In the genomic region with DNA sequence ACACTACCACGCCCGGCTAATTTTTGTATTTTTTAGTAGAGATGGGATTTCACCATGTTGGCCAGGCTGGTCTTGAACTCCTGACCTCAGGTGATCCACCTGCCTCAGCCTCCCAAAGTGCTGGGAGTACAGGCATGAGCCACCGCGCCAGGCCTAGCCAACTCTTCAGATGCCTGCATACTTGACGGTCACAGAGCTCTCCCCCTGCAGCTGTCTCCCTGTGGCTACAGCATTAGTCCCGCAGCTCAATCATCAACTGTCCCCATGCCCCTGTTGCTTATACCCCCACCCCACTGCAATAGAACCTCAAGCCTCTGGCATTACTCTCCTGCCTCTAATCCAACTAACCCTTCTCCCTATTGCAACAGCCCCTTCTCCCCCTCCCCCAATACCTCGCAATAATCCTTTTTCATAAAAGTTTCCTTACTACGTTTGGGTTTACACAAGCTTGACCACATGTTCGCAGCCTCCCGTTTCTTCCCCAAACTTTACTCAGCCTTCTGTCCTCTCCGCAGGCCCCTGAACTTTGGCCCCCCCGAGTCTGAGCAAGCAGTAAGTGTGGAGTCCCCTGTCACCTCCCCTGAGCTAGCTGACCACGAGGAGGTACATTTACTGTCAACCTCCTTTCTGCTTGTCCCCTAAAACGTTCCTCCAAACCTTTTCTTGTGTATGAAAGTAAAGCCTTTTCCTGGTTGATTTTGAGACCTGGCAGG, we compare ENCODE assay signal across 18 cellular contexts. TPM values are rescaled to one million over a fixed set of nuclear protein-coding genes. Genes with fewer than 3 reads are reported as not detected.
DNase-seq lines count a peak whose midpoint lies in the region; ATAC-seq and TF ChIP-seq lines count a peak whose summit lies in the region.
"Had no signal": no experiment of that assay in that cellular context is flagged by ENCODE, and none has a peak within 500 bp of the region (broad histone marks: within the 10 kb centered on the region; RNA-seq: fewer than 3 reads in every experiment).

No MANE protein-coding gene starts in this region.

- DNase-seq in NCI-H82 (lab: John Stamatoyannopoulos, UW), result peak; percentile 33
- no peak for DNase-seq in NCI-H82 treated with DMSO at 0.1 percent for 48 hours (lab: John Stamatoyannopoulos, UW; ENCODE audit: unreplicated experiment)
- DNase-seq in GM23338 (ENCODE audit: low spot score), result no peak
- DNase-seq in activated CD4-positive, alpha-beta memory T cell treated with anti-CD3 and anti-CD28 coated beads, Interleukin-2, amount 10 ng/mL, durations not matched to agents 7 days and 5 days, result no peak
- DNase-seq in naive B cell, result no peak
- DNase-seq in OCI-M2 (lab: John Stamatoyannopoulos, UW; ENCODE audit: unreplicated experiment), result no peak
- no peak for DNase-seq in DMS79 (lab: John Stamatoyannopoulos, UW)
- DNase-seq in NCI-H128 (lab: John Stamatoyannopoulos, UW; ENCODE audit: unreplicated experiment), result no peak
- DNase-seq: body of pancreas; effector CD4-positive, alpha-beta T cell; GDM1; left ventricle myocardium superior; NK-92 treated with Interleukin-12 subunit alpha and Interleukin-12 subunit beta, amount 100 ng/mL, for 24 hours; sigmoid colon; SK-N-SH; stimulated activated CD4-positive, alpha-beta T cell treated with anti-CD3 and anti-CD28 coated beads, Interleukin-4, amount 100 ng/mL, for 1 hour; WERI-Rb-1 had no signal

- peak overlapping the region; percentile 34; the same call in 2 of the 3 replicates for H3K4me3 Mint-ChIP-seq in GM23338
- H3K4me3 Mint-ChIP-seq in activated CD4-positive, alpha-beta memory T cell treated with anti-CD3 and anti-CD28 coated beads, Interleukin-2, amount 10 ng/mL, durations not matched to agents 7 days and 5 days, result peak overlapping the region; percentile 32
- peak overlapping the region; percentile 19 to 97 (median 64) for H3K4me3 Mint-ChIP-seq in naive B cell

- H2AFZ ChIP-seq in GM23338, result no peak overlapping the region

- no peaks in the 10 kb centered on the region for H3K4me1 ChIP-seq in GM23338 (ENCODE audit: insufficient read depth)

- peaks cover 16% of the 10 kb centered on the region for H3K27me3 Mint-ChIP-seq in GM23338 (ENCODE audit: insufficient read depth, low read depth, poor library complexity)
- no peaks in the 10 kb centered on the region for H3K27me3 Mint-ChIP-seq in activated CD4-positive, alpha-beta memory T cell treated with anti-CD3 and anti-CD28 coated beads, Interleukin-2, amount 10 ng/mL, durations not matched to agents 7 days and 5 days
- H3K27me3 Mint-ChIP-seq in naive B cell, result no peaks in the 10 kb centered on the region

- H3K27ac Mint-ChIP-seq in GM23338 (no peak overlapping the region), naive B cell (peak overlapping the region in 2 of 6 donors; percentile 10 to 87)
- H3K27ac Mint-ChIP-seq in activated CD4-positive, alpha-beta memory T cell treated with anti-CD3 and anti-CD28 coated beads, Interleukin-2, amount 10 ng/mL, durations not matched to agents 7 days and 5 days, result no peak overlapping the region

- no peaks in the 10 kb centered on the region for H3K36me3 ChIP-seq in GM23338 (ENCODE audit: insufficient read depth)

- no peaks in the 10 kb centered on the region for H3K4me1 Mint-ChIP-seq in GM23338
- H3K4me1 Mint-ChIP-seq in activated CD4-positive, alpha-beta memory T cell treated with anti-CD3 and anti-CD28 coated beads, Interleukin-2, amount 10 ng/mL, durations not matched to agents 7 days and 5 days, result peaks cover 29% of the 10 kb centered on the region
- peaks cover 17 to 31% (median 22%) of the 10 kb centered on the region in 3 donors for H3K4me1 Mint-ChIP-seq in naive B cell

- no peaks in the 10 kb centered on the region; the same call in 1 of the 2 replicates for H4K20me1 ChIP-seq in GM23338 (replicated peaks; ENCODE audit: insufficient read depth)

- no peaks in the 10 kb centered on the region for H3K27me3 ChIP-seq in GM23338 (ENCODE audit: insufficient read depth)
- H3K27me3 ChIP-seq: body of pancreas, sigmoid colon had no signal

- TF ChIP-seq CTCF in GM23338 (conservative IDR thresholded peaks at IDR 0.05; ENCODE audit: low read depth in 2 of 2), result no peak

- ATAC-seq in GM23338 (no peak), naive B cell (ENCODE audit: low read depth in 2 of 2) (no peak)
- ATAC-seq: body of pancreas, left ventricle myocardium superior had no signal

- H3K36me3 Mint-ChIP-seq in GM23338 (ENCODE audit: low read depth), result peaks cover 16% of the 10 kb centered on the region; the same call in 2 of the 3 replicates
- peaks cover 23% of the 10 kb centered on the region for H3K36me3 Mint-ChIP-seq in activated CD4-positive, alpha-beta memory T cell treated with anti-CD3 and anti-CD28 coated beads, Interleukin-2, amount 10 ng/mL, durations not matched to agents 7 days and 5 days (ENCODE audit: low read depth)
- H3K36me3 Mint-ChIP-seq in naive B cell, result no peaks in the 10 kb centered on the region

- POLR2A ChIA-PET in activated CD4-positive, alpha-beta memory T cell treated with anti-CD3 and anti-CD28 coated beads, Interleukin-2, amount 10 ng/mL, durations not matched to agents 7 days and 5 days (lab: Charles Lee), result no interaction called here

- no peak overlapping the region for H3K4me2 ChIP-seq in GM23338

- H3K9me3 Mint-ChIP-seq in GM23338 (peaks cover 17% of the 10 kb centered on the region), naive B cell (no peaks in the 10 kb centered on the region)
- H3K9me3 Mint-ChIP-seq in activated CD4-positive, alpha-beta memory T cell treated with anti-CD3 and anti-CD28 coated beads, Interleukin-2, amount 10 ng/mL, durations not matched to agents 7 days and 5 days, result peaks cover 3% of the 10 kb centered on the region

- 0 out of 2 replicates have a peak, but pooled peaks cover 8% of the 10 kb centered on the region for H3F3A ChIP-seq in GM23338 (replicated peaks; ENCODE audit: low read depth)

- no peak overlapping the region for H3K27ac ChIP-seq in GM23338 (ENCODE audit: low read depth)
- H3K27ac ChIP-seq: 22Rv1, sigmoid colon, WERI-Rb-1 had no signal

- H3K79me2 ChIP-seq in GM23338 (replicated peaks; ENCODE audit: insufficient read depth), result no peaks in the 10 kb centered on the region

- no peaks in the 10 kb centered on the region for H3K9me2 ChIP-seq in GM23338 (ENCODE audit: insufficient read depth)
- H3K9me2 ChIP-seq: SK-N-SH had no signal

- CTCF ChIA-PET in activated CD4-positive, alpha-beta memory T cell treated with anti-CD3 and anti-CD28 coated beads, Interleukin-2, amount 10 ng/mL, durations not matched to agents 7 days and 5 days (lab: Charles Lee), result interaction anchor here (1.2 kb wide), 1 partner anchor 8 kb away, joined by 5 read pairs; no protein-coding TSS in a partner anchor

- no peak overlapping the region for H3K4me3 ChIP-seq in GM23338
- H3K4me3 ChIP-seq: body of pancreas had no signal

TF ChIP-seq in GM23338, 12 proteins besides CTCF, POLR2A, EP300 and RAD21 (continues in another document):
- TF ChIP-seq CREB1 (CRISPR knock-in tag; IDR thresholded peaks at IDR 0.05; ENCODE audit: low read depth) (no peak), REST (IDR thresholded peaks at IDR 0.05; ENCODE audit: unreplicated experiment) (no peak)

RNA-seq across cellular contexts. Expression of gene ZNF77, which starts 1.7 kb away (rescaled TPM):
- 4.1 and 4.5 TPM in 2 replicates for total RNA-seq in GM23338 (2014; rRNA removed; shearing (Covaris generic))
- polyA plus RNA-seq in GM23338 (2016; fragmentation: Nextera tagmentation; extraction: Ambion mirVana), result 3.3 and 3.7 TPM in 2 replicates
- total RNA-seq in activated CD4-positive, alpha-beta memory T cell treated with anti-CD3 and anti-CD28 coated beads, Interleukin-2, amount 10 ng/mL, durations not matched to agents 7 days and 5 days, result 1 to 10 TPM; 4.0 to 4.2 TPM
- polyA plus RNA-seq in naive B cell (ENCODE audit: low read depth in 6 of 6), result 1 to 10 TPM in 3 of 6 donors, under 1 TPM in 2, not detected in 1; 0.45 to 3.7 (median 1.1) TPM

RNA-seq across cellular contexts. Expression of gene TLE6, which starts 34.3 kb away (rescaled TPM):
- 0.70 and 2.4 TPM in 2 replicates for total RNA-seq in GM23338 (2014; rRNA removed; shearing (Covaris generic))
- polyA plus RNA-seq in GM23338 (2016; fragmentation: Nextera tagmentation; extraction: Ambion mirVana) (1.3 and 2.4 TPM in 2 replicates), naive B cell (ENCODE audit: low read depth in 6 of 6) (10 to 100 TPM in 1 of 6 donors, 1 to 10 TPM in 3, under 1 TPM in 2; 0.43 to 10.7 (median 1.8) TPM)
- 1 to 10 TPM; 1.1 to 2.0 TPM for total RNA-seq in activated CD4-positive, alpha-beta memory T cell treated with anti-CD3 and anti-CD28 coated beads, Interleukin-2, amount 10 ng/mL, durations not matched to agents 7 days and 5 days

RNA-seq across cellular contexts. Expression of gene ZNF57, which starts 42.4 kb away (rescaled TPM):
- total RNA-seq in GM23338 (2014; rRNA removed; shearing (Covaris generic)), result 7.6 and 10.8 TPM in 2 replicates
- polyA plus RNA-seq in GM23338 (2016; fragmentation: Nextera tagmentation; extraction: Ambion mirVana) (4.8 and 6.4 TPM in 2 replicates), naive B cell (ENCODE audit: low read depth in 6 of 6) (1 to 10 TPM; 2.9 to 5.5 (median 3.6) TPM)
- total RNA-seq in activated CD4-positive, alpha-beta memory T cell treated with anti-CD3 and anti-CD28 coated beads, Interleukin-2, amount 10 ng/mL, durations not matched to agents 7 days and 5 days, result 1 to 10 TPM; 3.1 to 3.7 TPM
